ENCODE assay signal across 28 cellular contexts in the genomic region with DNA sequence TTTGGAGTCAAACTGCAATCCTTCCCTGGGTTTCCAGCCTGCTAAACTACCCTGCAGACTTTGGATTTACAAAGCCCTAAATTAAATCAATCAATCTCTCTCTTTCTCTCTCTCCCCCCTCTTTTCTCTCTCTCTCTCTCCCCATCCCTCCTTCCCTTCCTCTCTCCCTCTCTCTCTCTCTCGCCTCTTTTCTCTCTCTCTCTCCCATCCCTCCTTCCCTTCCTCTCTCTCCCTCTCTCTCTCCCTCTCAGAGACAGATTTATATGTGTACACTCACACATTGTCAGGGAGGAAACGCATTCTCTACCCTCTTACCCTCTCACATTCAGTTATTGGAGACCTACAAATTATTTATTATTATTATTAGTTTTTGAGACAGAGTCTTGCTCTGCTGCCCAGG. TPM values are rescaled to one million over a fixed set of nuclear protein-coding genes. Genes with fewer than 3 reads are reported as not detected.
A peak's percentile ranks its signal among the peaks of the same experiment; 100 is the strongest.
DNase-seq lines count a peak whose midpoint lies in the region; ATAC-seq and TF ChIP-seq lines count a peak whose summit lies in the region.
"Had no signal": no experiment of that assay in that cellular context is flagged by ENCODE, and none has a peak within 500 bp of the region (broad histone marks: within the 10 kb centered on the region; RNA-seq: fewer than 3 reads in every experiment).

No MANE protein-coding gene starts in this region.

- no peaks in the 10 kb centered on the region for H3K27me3 Mint-ChIP-seq in activated naive CD4-positive, alpha-beta T cell treated with anti-CD3 and anti-CD28 coated beads for 36 hours (ENCODE audit: low read depth)
- peaks cover 6% of the 10 kb centered on the region for H3K27me3 Mint-ChIP-seq in activated naive CD4-positive, alpha-beta T cell treated with anti-CD3 and anti-CD28 coated beads, Interleukin-2, amount 10 ng/mL, durations not matched to agents 7 days and 5 days
- no peaks in the 10 kb centered on the region for H3K27me3 Mint-ChIP-seq in nephron progenitor cell (ENCODE audit: low read depth, poor library complexity)
- H3K27me3 Mint-ChIP-seq: CD4-positive, alpha-beta memory T cell; CD8-positive, alpha-beta memory T cell had no signal

- H3K36me3 ChIP-seq in WERI-Rb-1 (no peaks in the 10 kb centered on the region), heart left ventricle (no peaks in the 10 kb centered on the region)
- H3K36me3 ChIP-seq: BE2C, BLaER1 had no signal

- H3K4me1 Mint-ChIP-seq in activated naive CD4-positive, alpha-beta T cell treated with anti-CD3 and anti-CD28 coated beads for 36 hours (ENCODE audit: low read depth), result no peaks in the 10 kb centered on the region
- no peaks in the 10 kb centered on the region for H3K4me1 Mint-ChIP-seq in activated naive CD4-positive, alpha-beta T cell treated with anti-CD3 and anti-CD28 coated beads, Interleukin-2, amount 10 ng/mL, durations not matched to agents 7 days and 5 days
- H3K4me1 Mint-ChIP-seq in nephron progenitor cell, result no peaks in the 10 kb centered on the region
- H3K4me1 Mint-ChIP-seq: CD4-positive, alpha-beta memory T cell; CD4-positive, CD25-positive, alpha-beta regulatory T cell; CD8-positive, alpha-beta memory T cell had no signal

- CTCF ChIA-PET in activated naive CD4-positive, alpha-beta T cell treated with anti-CD3 and anti-CD28 coated beads for 36 hours (lab: Charles Lee), result no interaction called here
- CTCF ChIA-PET in activated naive CD4-positive, alpha-beta T cell treated with anti-CD3 and anti-CD28 coated beads, Interleukin-2, amount 10 ng/mL, durations not matched to agents 7 days and 5 days (lab: Charles Lee), result no interaction called here

- no peak for TF ChIP-seq POLR2A in heart left ventricle (IDR thresholded peaks at IDR 0.05)

- peaks cover under 1% of the 10 kb centered on the region for H3K9me3 Mint-ChIP-seq in activated naive CD4-positive, alpha-beta T cell treated with anti-CD3 and anti-CD28 coated beads for 36 hours
- H3K9me3 Mint-ChIP-seq in activated naive CD4-positive, alpha-beta T cell treated with anti-CD3 and anti-CD28 coated beads, Interleukin-2, amount 10 ng/mL, durations not matched to agents 7 days and 5 days, result peaks cover under 1% of the 10 kb centered on the region
- H3K9me3 Mint-ChIP-seq in nephron progenitor cell, result peaks cover 6% of the 10 kb centered on the region

- no peaks in the 10 kb centered on the region for H3K36me3 Mint-ChIP-seq in activated naive CD4-positive, alpha-beta T cell treated with anti-CD3 and anti-CD28 coated beads for 36 hours (ENCODE audit: low read depth)
- peaks cover under 1% of the 10 kb centered on the region for H3K36me3 Mint-ChIP-seq in activated naive CD4-positive, alpha-beta T cell treated with anti-CD3 and anti-CD28 coated beads, Interleukin-2, amount 10 ng/mL, durations not matched to agents 7 days and 5 days
- H3K36me3 Mint-ChIP-seq in nephron progenitor cell (ENCODE audit: low read depth), result peaks cover under 1% of the 10 kb centered on the region
- H3K36me3 Mint-ChIP-seq: CD14-positive monocyte; CD4-positive, alpha-beta memory T cell; CD4-positive, CD25-positive, alpha-beta regulatory T cell had no signal

- H3K4me3 Mint-ChIP-seq in activated naive CD4-positive, alpha-beta T cell treated with anti-CD3 and anti-CD28 coated beads for 36 hours, result no peak overlapping the region
- H3K4me3 Mint-ChIP-seq in activated naive CD4-positive, alpha-beta T cell treated with anti-CD3 and anti-CD28 coated beads, Interleukin-2, amount 10 ng/mL, durations not matched to agents 7 days and 5 days, result no peak overlapping the region
- H3K4me3 Mint-ChIP-seq in nephron progenitor cell, result no peak overlapping the region
- H3K4me3 Mint-ChIP-seq: CD14-positive monocyte; CD4-positive, alpha-beta memory T cell; CD4-positive, CD25-positive, alpha-beta regulatory T cell; CD8-positive, alpha-beta memory T cell had no signal

- DNase-seq in activated naive CD4-positive, alpha-beta T cell treated with anti-CD3 and anti-CD28 coated beads for 36 hours, result no peak
- no peak for DNase-seq in activated naive CD4-positive, alpha-beta T cell treated with anti-CD3 and anti-CD28 coated beads, Interleukin-2, amount 10 ng/mL, durations not matched to agents 7 days and 5 days
- DNase-seq in WERI-Rb-1, result no peak
- DNase-seq in nephron progenitor cell, result no peak
- no peak for DNase-seq in heart left ventricle
- DNase-seq in stimulated activated naive CD4-positive, alpha-beta T cell (lab: John Stamatoyannopoulos, UW), result no peak
- DNase-seq in foreskin fibroblast, result no peak
- DNase-seq: 8988T; ACHN; BE2C; C1 segment of cervical spinal cord; CD4-positive, alpha-beta memory T cell; CD4-positive, CD25-positive, alpha-beta regulatory T cell; CD8-positive, alpha-beta memory T cell; COR-L47; DMS 273 treated with DMSO at 0.1 percent for 48 hours; DMS153; DMS53; DMS79; DND-41; EL; GDM1 had no signal

- intact Hi-C loops in activated naive CD4-positive, alpha-beta T cell treated with anti-CD3 and anti-CD28 coated beads for 36 hours (cut with micrococcal nuclease), result no loop called here
- intact Hi-C loops in heart left ventricle (cut with DNase I), result no loop called here

- WGBS in heart left ventricle, 4 donors, result 92 to 96% (median 96%) methylated on average over 2 of the region's 2 CpGs

- no peak for ATAC-seq in heart left ventricle

- peak overlapping the region; percentile 31 for H3K27ac Mint-ChIP-seq in activated naive CD4-positive, alpha-beta T cell treated with anti-CD3 and anti-CD28 coated beads for 36 hours
- no peak overlapping the region for H3K27ac Mint-ChIP-seq in activated naive CD4-positive, alpha-beta T cell treated with anti-CD3 and anti-CD28 coated beads, Interleukin-2, amount 10 ng/mL, durations not matched to agents 7 days and 5 days
- H3K27ac Mint-ChIP-seq in nephron progenitor cell, result peak overlapping the region; percentile 64
- H3K27ac Mint-ChIP-seq: CD14-positive monocyte; CD4-positive, alpha-beta memory T cell; CD4-positive, CD25-positive, alpha-beta regulatory T cell; CD8-positive, alpha-beta memory T cell had no signal

- TF ChIP-seq CTCF in WERI-Rb-1 (IDR thresholded peaks at IDR 0.05; ENCODE audit: low read depth, low read length) (no peak), nephron progenitor cell (IDR thresholded peaks at IDR 0.05) (no peak), heart left ventricle (IDR thresholded peaks at IDR 0.05) (no peak), foreskin fibroblast (IDR thresholded peaks at IDR 0.05; ENCODE audit: low read depth, low read length) (no peak)

- H3K27ac ChIP-seq in WERI-Rb-1 (peak overlapping the region; percentile 8; the same call in 1 of the 2 replicates), heart left ventricle (no peak overlapping the region)
- H3K27ac ChIP-seq: BLaER1 had no signal

- H3K27me3 ChIP-seq in WERI-Rb-1 (ENCODE audit: insufficient read depth, low read depth, severe bottlenecking) (no peaks in the 10 kb centered on the region), heart left ventricle (no peaks in the 10 kb centered on the region)
- H3K27me3 ChIP-seq: BE2C, BLaER1 had no signal

- H3K4me1 ChIP-seq in heart left ventricle, result no peaks in the 10 kb centered on the region
- H3K4me1 ChIP-seq: BE2C had no signal

- no peaks in the 10 kb centered on the region for H3K9me3 ChIP-seq in WERI-Rb-1 (ENCODE audit: severe bottlenecking)
- peaks cover 0 to 3% (median 0%) of the 10 kb centered on the region in 12 donors for H3K9me3 ChIP-seq in heart left ventricle
- H3K9me3 ChIP-seq: BE2C, BLaER1 had no signal

- H3K4me3 ChIP-seq in WERI-Rb-1 (ENCODE audit: low read depth, low read length) (no peak overlapping the region), heart left ventricle (no peak overlapping the region), foreskin fibroblast (ENCODE audit: low read depth in 1 of 2, low read length in 2 of 2) (no peak overlapping the region)
- H3K4me3 ChIP-seq: BLaER1 had no signal

RNA-seq across cellular contexts. Expression of a gene that starts 47.0 kb away (rescaled TPM):
- not detected for total RNA-seq in activated naive CD4-positive, alpha-beta T cell treated with anti-CD3 and anti-CD28 coated beads for 36 hours
- total RNA-seq in heart left ventricle, result under 1 TPM in 1 of 9 donors, not detected in 8; 0.13 TPM
- under 1 TPM in 1 of 2 donors, not detected in 1; 0.06 TPM for polyA plus RNA-seq in heart left ventricle
- total RNA-seq: A673; CD4-positive, CD25-positive, alpha-beta regulatory T cell; CD8-positive, alpha-beta memory T cell; Daoy; G401 had no signal
- polyA plus RNA-seq: AG04450; CD4-positive, alpha-beta memory T cell; CD8-positive, alpha-beta memory T cell had no signal
